In the genomic region with DNA sequence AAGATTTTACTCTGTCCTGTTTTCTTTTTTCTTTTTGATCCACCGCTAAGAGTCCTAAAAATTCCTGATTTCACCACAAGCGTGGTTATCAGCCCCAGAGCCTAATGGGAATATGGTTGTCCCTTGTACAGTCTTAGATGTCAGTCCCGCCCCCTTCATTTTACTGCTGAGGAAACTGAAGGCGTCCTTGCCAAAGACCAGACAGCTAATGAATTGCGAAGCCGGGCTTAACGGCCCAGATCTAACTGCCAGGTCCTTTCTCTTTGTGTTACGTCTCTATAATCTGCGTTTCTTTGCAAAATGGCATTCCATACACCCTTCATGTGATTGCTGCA, we compare ENCODE assay signal across 8 cellular contexts. TPM values are rescaled to one million over a fixed set of nuclear protein-coding genes. Genes with fewer than 3 reads are reported as not detected.
DNase-seq lines count a peak whose midpoint lies in the region; ATAC-seq and TF ChIP-seq lines count a peak whose summit lies in the region.

No MANE protein-coding gene starts in this region.

- H3K9me3 Mint-ChIP-seq in stimulated activated memory B cell treated with anti-CD40 and anti-IgM and Interleukin-4, amounts not matched to agents 10 μg/mL and 1 μg/mL and 100 μg/mL, for 72 hours: no peaks in the 10 kb centered on the region

- peaks cover 15% of the 10 kb centered on the region for H3K36me3 Mint-ChIP-seq in stimulated activated memory B cell treated with anti-CD40 and anti-IgM and Interleukin-4, amounts not matched to agents 10 μg/mL and 1 μg/mL and 100 μg/mL, for 72 hours

- peak overlapping the region; percentile 93 for H3K27ac Mint-ChIP-seq in stimulated activated memory B cell treated with anti-CD40 and anti-IgM and Interleukin-4, amounts not matched to agents 10 μg/mL and 1 μg/mL and 100 μg/mL, for 72 hours

- in situ Hi-C loops in G401 (cut with HindIII; ENCODE audit: low sequenced_read_pairs) (no loop called here), brain microvascular endothelial cell (cut with HindIII; ENCODE audit: low pct_ligation_motif_present, low sequenced_read_pairs) (no loop called here)

- H3K27ac ChIP-seq in 22Rv1 (peak overlapping the region; percentile 82), brain microvascular endothelial cell (no peak overlapping the region)

- peak; percentile 33 for ATAC-seq in HG02571 (IDR thresholded peaks at IDR 0.05; ENCODE audit: unreplicated experiment)
- peak; percentile 37 for ATAC-seq in stimulated activated memory B cell treated with anti-CD40 and anti-IgM and Interleukin-4, amounts not matched to agents 10 μg/mL and 1 μg/mL and 100 μg/mL, for 72 hours

- no peaks in the 10 kb centered on the region for H3K27me3 Mint-ChIP-seq in stimulated activated memory B cell treated with anti-CD40 and anti-IgM and Interleukin-4, amounts not matched to agents 10 μg/mL and 1 μg/mL and 100 μg/mL, for 72 hours

- peaks cover 23% of the 10 kb centered on the region for H3K36me3 ChIP-seq in brain microvascular endothelial cell (replicated peaks)

- H3K4me3 Mint-ChIP-seq in stimulated activated memory B cell treated with anti-CD40 and anti-IgM and Interleukin-4, amounts not matched to agents 10 μg/mL and 1 μg/mL and 100 μg/mL, for 72 hours: peak overlapping the region; percentile 99

- H3K4me1 Mint-ChIP-seq in stimulated activated memory B cell treated with anti-CD40 and anti-IgM and Interleukin-4, amounts not matched to agents 10 μg/mL and 1 μg/mL and 100 μg/mL, for 72 hours: peaks cover 15% of the 10 kb centered on the region

- no peaks in the 10 kb centered on the region for H3K27me3 ChIP-seq in brain microvascular endothelial cell (replicated peaks)

- TF ChIP-seq CTCF in 22Rv1 (IDR thresholded peaks at IDR 0.05): no peak
- TF ChIP-seq CTCF in brain microvascular endothelial cell (IDR thresholded peaks at IDR 0.05; ENCODE audit: low read depth, low read length, missing control alignments): no peak

- peak overlapping the region; percentile 84 for H3K4me3 ChIP-seq in brain microvascular endothelial cell (ENCODE audit: low read depth, low read length)

- DNase-seq in G401 (ENCODE audit: low spot score): peak; percentile 66
- DNase-seq in NCI-H2227 treated with DMSO at 0.1 percent for 48 hours (lab: John Stamatoyannopoulos, UW): peak; percentile 52
- peak; percentile 38 for DNase-seq in brain microvascular endothelial cell
- peak; percentile 15 for DNase-seq in iPS-NIHi11 (ENCODE audit: low spot score)
- no peak for DNase-seq in NCI-H1436 treated with DMSO at 0.1 percent for 48 hours (lab: John Stamatoyannopoulos, UW)

RNA-seq across cellular contexts. Expression of a gene that starts 0.5 kb away (rescaled TPM):
- 21.1 and 37.4 TPM in 2 replicates for total RNA-seq in G401 (2014; rRNA removed; shearing (Covaris generic))

RNA-seq across cellular contexts. Expression of a gene that starts 0.6 kb away (rescaled TPM):
- total RNA-seq in G401 (2014; rRNA removed; shearing (Covaris generic)): 67.7 and 87.9 TPM in 2 replicates
